14 cellular contexts compared by ENCODE assay signal in the genomic region with DNA sequence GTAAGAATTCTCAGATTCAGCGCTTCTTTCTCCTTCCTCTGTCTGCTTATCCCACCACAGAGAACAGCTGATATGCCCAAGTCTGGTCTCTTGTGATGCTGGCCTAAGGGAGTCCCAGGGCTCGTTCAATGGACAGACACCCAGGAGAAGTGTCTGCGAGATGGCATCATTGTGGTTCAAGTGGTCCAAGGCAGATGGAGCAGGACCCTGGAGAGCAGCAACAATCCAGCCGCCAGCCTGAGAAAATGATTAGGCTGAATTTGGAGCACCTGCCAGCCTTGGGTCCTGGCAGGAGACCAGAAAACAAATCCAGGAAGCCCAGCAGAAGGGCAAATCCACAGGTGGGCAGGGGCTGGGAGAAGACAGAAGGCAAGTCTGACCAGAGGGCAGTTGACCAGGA.
"Had no signal": no experiment of that assay in that cellular context is flagged by ENCODE, and none has a peak within 500 bp of the region (broad histone marks: within the 10 kb centered on the region; RNA-seq: fewer than 3 reads in every experiment).

No MANE protein-coding gene starts in this region.

- DNase-seq: activated CD4-positive, alpha-beta T cell treated with anti-CD3 and anti-CD28 coated beads, Interleukin-2, amount 50 U/mL, for 4 hours; activated T-cell treated with anti-CD3 and anti-CD28 coated beads, Interleukin-2, amount 50 U/mL, for 1 hour; central memory CD4-positive, alpha-beta T cell; effector CD8-positive, alpha-beta T cell; kidney; left ventricle myocardium superior; posterior cingulate gyrus had no signal

- ATAC-seq: activated CD4-positive, CD25-positive, alpha-beta regulatory T cell treated with anti-CD3 and anti-CD28 coated beads, Interleukin-2, amount 50 U/mL, for 24 hours; gastroesophageal sphincter; left ventricle myocardium superior; stimulated activated memory B cell treated with anti-CD40 and anti-IgM and Interleukin-4, amounts not matched to agents 10 μg/mL and 1 μg/mL and 100 μg/mL, for 72 hours had no signal

- H3K4me1 Mint-ChIP-seq: activated naive CD4-positive, alpha-beta T cell treated with anti-CD3 and anti-CD28 coated beads, Interleukin-2, amount 50 U/mL, for 24 hours; stimulated activated memory B cell treated with anti-CD40 and anti-IgM and Interleukin-4, amounts not matched to agents 10 μg/mL and 1 μg/mL and 100 μg/mL, for 72 hours had no signal

- H3K36me3 ChIP-seq: gastroesophageal sphincter, right atrium auricular region, tibial nerve had no signal

- H3K4me3 Mint-ChIP-seq: activated naive CD4-positive, alpha-beta T cell treated with anti-CD3 and anti-CD28 coated beads, Interleukin-2, amount 50 U/mL, for 24 hours; stimulated activated memory B cell treated with anti-CD40 and anti-IgM and Interleukin-4, amounts not matched to agents 10 μg/mL and 1 μg/mL and 100 μg/mL, for 72 hours had no signal

- H3K27ac Mint-ChIP-seq: activated naive CD4-positive, alpha-beta T cell treated with anti-CD3 and anti-CD28 coated beads, Interleukin-2, amount 50 U/mL, for 24 hours; stimulated activated memory B cell treated with anti-CD40 and anti-IgM and Interleukin-4, amounts not matched to agents 10 μg/mL and 1 μg/mL and 100 μg/mL, for 72 hours had no signal

- H3K9me3 ChIP-seq: right atrium auricular region, tibial nerve had no signal

- H3K4me3 ChIP-seq: coronary artery, gastroesophageal sphincter, right atrium auricular region, tibial nerve had no signal

- H3K4me1 ChIP-seq: gastroesophageal sphincter, right atrium auricular region, tibial nerve had no signal

- FAIRE-seq: kidney had no signal

- H3K27ac ChIP-seq: coronary artery, gastroesophageal sphincter, right atrium auricular region, tibial nerve had no signal

- H3K27me3 Mint-ChIP-seq: stimulated activated memory B cell treated with anti-CD40 and anti-IgM and Interleukin-4, amounts not matched to agents 10 μg/mL and 1 μg/mL and 100 μg/mL, for 72 hours had no signal

- H3K36me3 Mint-ChIP-seq: activated naive CD4-positive, alpha-beta T cell treated with anti-CD3 and anti-CD28 coated beads, Interleukin-2, amount 50 U/mL, for 24 hours; stimulated activated memory B cell treated with anti-CD40 and anti-IgM and Interleukin-4, amounts not matched to agents 10 μg/mL and 1 μg/mL and 100 μg/mL, for 72 hours had no signal

- H3K27me3 ChIP-seq: right atrium auricular region, tibial nerve had no signal
